9 cellular contexts compared by ENCODE assay signal in genomic region chr17:56976941-56977570, GRCh38. TPM values are rescaled to one million over a fixed set of nuclear protein-coding genes. Genes with fewer than 3 reads are reported as not detected.
DNase-seq lines count a peak whose midpoint lies in the region; ATAC-seq lines count a peak whose summit lies in the region.
"Had no signal": no experiment of that assay in that cellular context is flagged by ENCODE, and none has a peak within 500 bp of the region (broad histone marks: within the 10 kb centered on the region; RNA-seq: fewer than 3 reads in every experiment).

No MANE protein-coding gene starts in this region.

- peak overlapping the region; percentile 97 for H3K4me3 Mint-ChIP-seq in activated T-helper 17 cell treated with anti-CD3 and anti-CD28 coated beads, Interleukin-2, amount 50 U/mL, for 72 hours
- peak overlapping the region; percentile 84 for H3K4me3 Mint-ChIP-seq in stimulated activated effector memory CD8-positive, alpha-beta T cell treated with anti-CD3 and anti-CD28 coated beads, Interleukin-12 subunit alpha, Interleukin-12 subunit beta, amount 100 ng/mL, for 72 hours

- no peaks in the 10 kb centered on the region for H3K27me3 ChIP-seq in right cardiac atrium (ENCODE audit: control insufficient read depth, insufficient read depth)

- peak overlapping the region; percentile 33 for H3K27ac Mint-ChIP-seq in activated T-helper 17 cell treated with anti-CD3 and anti-CD28 coated beads, Interleukin-2, amount 50 U/mL, for 72 hours
- no peak overlapping the region for H3K27ac Mint-ChIP-seq in stimulated activated effector memory CD8-positive, alpha-beta T cell treated with anti-CD3 and anti-CD28 coated beads, Interleukin-12 subunit alpha, Interleukin-12 subunit beta, amount 100 ng/mL, for 72 hours

- intact Hi-C loops in right cardiac atrium (cut with DNase I) = no loop called here

- no peaks in the 10 kb centered on the region for H3K36me3 Mint-ChIP-seq in activated T-helper 17 cell treated with anti-CD3 and anti-CD28 coated beads, Interleukin-2, amount 50 U/mL, for 72 hours (ENCODE audit: low read depth)
- H3K36me3 Mint-ChIP-seq in stimulated activated effector memory CD8-positive, alpha-beta T cell treated with anti-CD3 and anti-CD28 coated beads, Interleukin-12 subunit alpha, Interleukin-12 subunit beta, amount 100 ng/mL, for 72 hours = peaks cover 7% of the 10 kb centered on the region

- no peak for ATAC-seq in activated T-helper 17 cell treated with anti-CD3 and anti-CD28 coated beads, Interleukin-2, amount 50 U/mL, for 72 hours (replicated peaks)
- ATAC-seq in right cardiac atrium (peak; percentile 17 to 19), HG03469 (IDR thresholded peaks at IDR 0.05; ENCODE audit: unreplicated experiment) (no peak)
- no peak for ATAC-seq in stimulated activated effector memory CD8-positive, alpha-beta T cell treated with anti-CD3 and anti-CD28 coated beads, Interleukin-12 subunit alpha, Interleukin-12 subunit beta, amount 100 ng/mL, for 72 hours

- peaks cover 11% of the 10 kb centered on the region for H3K4me1 Mint-ChIP-seq in activated T-helper 17 cell treated with anti-CD3 and anti-CD28 coated beads, Interleukin-2, amount 50 U/mL, for 72 hours
- H3K4me1 Mint-ChIP-seq in stimulated activated effector memory CD8-positive, alpha-beta T cell treated with anti-CD3 and anti-CD28 coated beads, Interleukin-12 subunit alpha, Interleukin-12 subunit beta, amount 100 ng/mL, for 72 hours = peaks cover 14% of the 10 kb centered on the region

- H3K4me1 ChIP-seq in right cardiac atrium (ENCODE audit: control insufficient read depth, insufficient read depth, low read length) = no peaks in the 10 kb centered on the region

- peaks cover 4% of the 10 kb centered on the region for H3K27me3 Mint-ChIP-seq in activated T-helper 17 cell treated with anti-CD3 and anti-CD28 coated beads, Interleukin-2, amount 50 U/mL, for 72 hours

- DNase-seq in DMS 273 (lab: John Stamatoyannopoulos, UW; ENCODE audit: unreplicated experiment) = peak; percentile 32
- no peak for DNase-seq in DMS 273 treated with DMSO at 0.1 percent for 48 hours (lab: John Stamatoyannopoulos, UW)
- peak in 1 of 3 donors; percentile 61 for DNase-seq in right cardiac atrium
- DNase-seq in stimulated activated effector memory CD8-positive, alpha-beta T cell treated with anti-CD3 and anti-CD28 coated beads, Interleukin-12 subunit alpha, Interleukin-12 subunit beta, amount 100 ng/mL, for 72 hours (ENCODE audit: low spot score in 2 of 2) = no peak
- DNase-seq in RPMI8226 = no peak
- DNase-seq in SKM-1 (lab: John Stamatoyannopoulos, UW; ENCODE audit: unreplicated experiment) = no peak

- no peak overlapping the region for H3K27ac ChIP-seq in right cardiac atrium (ENCODE audit: low read length)
- H3K27ac ChIP-seq: 22Rv1 had no signal

- WGBS in right cardiac atrium = 52% methylated on average over 10 of the region's 10 CpGs

- no peaks in the 10 kb centered on the region for H3K9me3 Mint-ChIP-seq in activated T-helper 17 cell treated with anti-CD3 and anti-CD28 coated beads, Interleukin-2, amount 50 U/mL, for 72 hours
- H3K9me3 Mint-ChIP-seq in stimulated activated effector memory CD8-positive, alpha-beta T cell treated with anti-CD3 and anti-CD28 coated beads, Interleukin-12 subunit alpha, Interleukin-12 subunit beta, amount 100 ng/mL, for 72 hours = no peaks in the 10 kb centered on the region

- peak overlapping the region; percentile 93 for H3K4me3 ChIP-seq in right cardiac atrium (ENCODE audit: low read length)

- no peaks in the 10 kb centered on the region for H3K9me3 ChIP-seq in right cardiac atrium (ENCODE audit: control insufficient read depth, low read length)

RNA-seq across cellular contexts. Expression of gene SCPEP1, which starts 0.9 kb away (rescaled TPM):
- 10 to 100 TPM; 22.8 to 31.9 TPM for total RNA-seq in activated T-helper 17 cell treated with anti-CD3 and anti-CD28 coated beads, Interleukin-2, amount 50 U/mL, for 72 hours
- 10 to 100 TPM; 49.7 to 65.0 (median 58.1) TPM for total RNA-seq in right cardiac atrium
- 87.9 TPM for polyA plus RNA-seq in right cardiac atrium

RNA-seq across cellular contexts. Expression of gene COIL, which starts 16.2 kb away (rescaled TPM):
- 10 to 100 TPM; 23.1 to 24.4 TPM for total RNA-seq in activated T-helper 17 cell treated with anti-CD3 and anti-CD28 coated beads, Interleukin-2, amount 50 U/mL, for 72 hours
- 10 to 100 TPM in 2 of 4 donors, 1 to 10 TPM in 2; 9.1 to 10.7 (median 10.2) TPM for total RNA-seq in right cardiac atrium
- 7.7 TPM for polyA plus RNA-seq in right cardiac atrium

Comparison
In these comparisons a context has a peak if more than half of its experiments do, and no peak if none do; other contexts are left out.
1. ATAC-seq: peak in right cardiac atrium (2 of 2); none in activated T-helper 17 cell treated with anti-CD3 and anti-CD28 coated beads, Interleukin-2, amount 50 U/mL, for 72 hours (single experiment), stimulated activated effector memory CD8-positive, alpha-beta T cell treated with anti-CD3 and anti-CD28 coated beads, Interleukin-12 subunit alpha, Interleukin-12 subunit beta, amount 100 ng/mL, for 72 hours (single experiment) and HG03469 (single experiment).